In genomic region chr16:66610111-66610820, GRCh38 we compare ENCODE assay signal across 25 cellular contexts. TPM values are rescaled to one million over a fixed set of nuclear protein-coding genes. Genes with fewer than 3 reads are reported as not detected.
DNase-seq lines count a peak whose midpoint lies in the region; ATAC-seq, FAIRE-seq and TF ChIP-seq lines count a peak whose summit lies in the region.
"Had no signal": no experiment of that assay in that cellular context is flagged by ENCODE, and none has a peak within 500 bp of the region (broad histone marks: within the 10 kb centered on the region; RNA-seq: fewer than 3 reads in every experiment).

No MANE protein-coding gene starts in this region.

- no peak overlapping the region for H4K91ac ChIP-seq in neuronal stem cell (ENCODE audit: low read depth, low read length, poor library complexity)

- DNase-seq in activated CD8-positive, alpha-beta T cell treated with anti-CD3 and anti-CD28 coated beads, Interleukin-2, amount 10 ng/mL, durations not matched to agents 7 days and 5 days, result no peak
- DNase-seq in activated CD8-positive, alpha-beta T cell treated with anti-CD3 and anti-CD28 coated beads for 36 hours, result no peak
- DNase-seq in HTR-8/SVneo (ENCODE audit: insufficient read length, low spot score) (no peak), K562 (ENCODE audit: extremely low read depth in 1 of 4, low spot score in 3 of 4) (no peak), neuronal stem cell (ENCODE audit: low spot score) (no peak), urothelium cell line (ENCODE audit: low spot score) (no peak), SK-N-DZ (ENCODE audit: low spot score) (no peak)
- DNase-seq: activated CD4-positive, alpha-beta T cell treated with anti-CD3 and anti-CD28 coated beads, Interleukin-2, amount 50 U/mL, for 4 hours; activated naive CD4-positive, alpha-beta T cell treated with Interleukin-2 at 50 U/mL for 16 hours; Karpas-422; lower lobe of right lung; MV-4-11; NCI-H187; stimulated activated CD8-positive, alpha-beta memory T cell treated with anti-CD3 and anti-CD28 coated beads, Interleukin-4, amount 100 ng/mL, for 48 hours had no signal

- peaks cover 79% of the 10 kb centered on the region; the same call in 2 of the 3 replicates for H3K36me3 ChIP-seq in K562 (ENCODE audit: control insufficient read depth, insufficient read depth, low read length)
- H3K36me3 ChIP-seq in neuronal stem cell (replicated peaks in 1 of 2; ENCODE audit: control insufficient read depth in 2 of 2, insufficient read depth in 2 of 2, low read length in 2 of 2), result peaks cover 53 to 87% of the 10 kb centered on the region in 2 donors

- TF ChIP-seq CTCF in activated CD8-positive, alpha-beta T cell treated with anti-CD3 and anti-CD28 coated beads for 36 hours (IDR thresholded peaks at IDR 0.05), result no peak
- TF ChIP-seq CTCF in K562 (IDR thresholded peaks at IDR 0.05 in 2 of 3, conservative IDR thresholded peaks at IDR 0.05 in 1 of 3; ENCODE audit: insufficient read depth in 2 of 3, low read depth in 1 of 3, low read length in 3 of 3), result no peak

- peak overlapping the region in 1 of 2 experiments; percentile 45; a peak in 2 of 4 replicates for H3K9ac ChIP-seq in K562 (ENCODE audit: insufficient read depth in 1 of 2, low read depth in 2 of 2, low read length in 2 of 2)
- H3K9ac ChIP-seq in neuronal stem cell (ENCODE audit: low read depth, low read length, poor library complexity), result peak overlapping the region; percentile 34

- H2BK12ac ChIP-seq in neuronal stem cell (ENCODE audit: low read length), result no peak overlapping the region

- H3K4me1 ChIP-seq in K562 (replicated peaks in 1 of 2; ENCODE audit: control insufficient read depth in 2 of 2, insufficient read depth in 2 of 2, low read length in 2 of 2), result peaks cover 19 to 36% of the 10 kb centered on the region in 2 experiments
- peaks cover 12 to 16% of the 10 kb centered on the region in 2 donors for H3K4me1 ChIP-seq in neuronal stem cell (ENCODE audit: control insufficient read depth in 2 of 2, insufficient read depth in 1 of 2, low read depth in 1 of 2, low read length in 2 of 2)
- H3K4me1 ChIP-seq: prostate gland had no signal

- peaks cover 4% of the 10 kb centered on the region; the same call in 1 of the 2 replicates for H4K20me1 ChIP-seq in K562 (replicated peaks; ENCODE audit: control insufficient read depth, insufficient read depth, low read length)

- H3K9me3 Mint-ChIP-seq in activated CD8-positive, alpha-beta T cell treated with anti-CD3 and anti-CD28 coated beads, Interleukin-2, amount 10 ng/mL, durations not matched to agents 7 days and 5 days (ENCODE audit: insufficient read depth), result no peaks in the 10 kb centered on the region
- H3K9me3 Mint-ChIP-seq in activated CD8-positive, alpha-beta T cell treated with anti-CD3 and anti-CD28 coated beads for 36 hours, result no peaks in the 10 kb centered on the region
- H3K9me3 Mint-ChIP-seq: T-helper 2 cell treated with Interferon-gamma antibody and Interleukin-4, amounts not matched to agents 5 μg/mL and 100 μg/mL, for 36 hours had no signal

- H4K8ac ChIP-seq in neuronal stem cell (ENCODE audit: low read depth, low read length), result no peak overlapping the region

- H3K27ac ChIP-seq in K562 (ENCODE audit: extremely low read depth, low read depth, low read length) (no peak overlapping the region), neuronal stem cell (replicated peaks; ENCODE audit: low read length) (no peak overlapping the region)
- H3K27ac ChIP-seq: ascending aorta, lower lobe of right lung, prostate gland had no signal

- no peak overlapping the region for H2AK5ac ChIP-seq in neuronal stem cell (ENCODE audit: low read depth, low read length)

- no peak overlapping the region for H2BK15ac ChIP-seq in neuronal stem cell (ENCODE audit: low read length)

- FAIRE-seq in HTR-8/SVneo (lab: Jason Lieb, UNC) (peak; percentile 63), K562 (lab: Jason Lieb, UNC) (no peak), urothelium cell line (lab: Jason Lieb, UNC) (no peak)
- FAIRE-seq: A549, GM12878, H54 had no signal

- no peaks in the 10 kb centered on the region for H3K9me1 ChIP-seq in K562 (ENCODE audit: control insufficient read depth, insufficient read depth, low read length)

- no peak for TF ChIP-seq EP300 in K562 (IDR thresholded peaks at IDR 0.05; ENCODE audit: low read length)

- peaks cover 28% of the 10 kb centered on the region for H3K79me1 ChIP-seq in neuronal stem cell (ENCODE audit: low read depth, low read length)

- intact Hi-C loops in activated CD8-positive, alpha-beta T cell treated with anti-CD3 and anti-CD28 coated beads for 36 hours (cut with micrococcal nuclease), result no loop called here
- intact Hi-C loops in K562 (cut with micrococcal nuclease), result no loop called here

- H3K4me3 ChIP-seq in K562 (no peak overlapping the region), neuronal stem cell (ENCODE audit: low read length in 2 of 2) (no peak overlapping the region)
- H3K4me3 ChIP-seq: A549, ascending aorta, dorsolateral prefrontal cortex, GM12878, lower lobe of right lung, prostate gland had no signal

- peak overlapping the region; percentile 47 for H3K23ac ChIP-seq in neuronal stem cell (ENCODE audit: low read depth, low read length, poor library complexity)

- ATAC-seq in activated CD8-positive, alpha-beta T cell treated with anti-CD3 and anti-CD28 coated beads, Interleukin-2, amount 10 ng/mL, durations not matched to agents 7 days and 5 days, result no peak
- no peak for ATAC-seq in activated CD8-positive, alpha-beta T cell treated with anti-CD3 and anti-CD28 coated beads for 36 hours
- ATAC-seq in K562 (no peak), GM18868 (IDR thresholded peaks at IDR 0.05; ENCODE audit: unreplicated experiment) (no peak)
- ATAC-seq: A549, GM12878, lower lobe of right lung had no signal

- H3K4me2 ChIP-seq in K562 (ENCODE audit: insufficient read depth, low read length), result no peak overlapping the region
- no peak overlapping the region for H3K4me2 ChIP-seq in neuronal stem cell (ENCODE audit: insufficient read depth, low read length, poor library complexity, severe bottlenecking)
- H3K4me2 ChIP-seq: A549 had no signal

- H2BK5ac ChIP-seq in neuronal stem cell (ENCODE audit: low read length), result no peak overlapping the region

- H3K36me3 Mint-ChIP-seq in activated CD8-positive, alpha-beta T cell treated with anti-CD3 and anti-CD28 coated beads, Interleukin-2, amount 10 ng/mL, durations not matched to agents 7 days and 5 days (ENCODE audit: low read depth), result peaks cover 62% of the 10 kb centered on the region
- H3K36me3 Mint-ChIP-seq in activated CD8-positive, alpha-beta T cell treated with anti-CD3 and anti-CD28 coated beads for 36 hours (ENCODE audit: low read depth), result peaks cover 28% of the 10 kb centered on the region

- no peak overlapping the region for H2BK120ac ChIP-seq in neuronal stem cell (ENCODE audit: low read depth, low read length)

- H3K4me3 Mint-ChIP-seq in activated CD8-positive, alpha-beta T cell treated with anti-CD3 and anti-CD28 coated beads, Interleukin-2, amount 10 ng/mL, durations not matched to agents 7 days and 5 days, result no peak overlapping the region
- no peak overlapping the region for H3K4me3 Mint-ChIP-seq in activated CD8-positive, alpha-beta T cell treated with anti-CD3 and anti-CD28 coated beads for 36 hours
- H3K4me3 Mint-ChIP-seq: T-helper 2 cell treated with Interferon-gamma antibody and Interleukin-4, amounts not matched to agents 5 μg/mL and 100 μg/mL, for 36 hours had no signal

- no peak overlapping the region for H3K14ac ChIP-seq in neuronal stem cell (ENCODE audit: low read length)

- POLR2A ChIA-PET in activated CD8-positive, alpha-beta T cell treated with anti-CD3 and anti-CD28 coated beads, Interleukin-2, amount 10 ng/mL, durations not matched to agents 7 days and 5 days (lab: Charles Lee), result no interaction called here
- POLR2A ChIA-PET in activated CD8-positive, alpha-beta T cell treated with anti-CD3 and anti-CD28 coated beads for 36 hours (lab: Charles Lee), result interaction anchor here (1.3 kb wide), 1 partner anchor 47 kb away, joined by 4 read pairs; no protein-coding TSS in a partner anchor
- POLR2A ChIA-PET in K562 (lab: Yijun Ruan, JAX), result interaction anchor here (0.9 to 1.6 kb wide), 4 partner anchors 10 to 25 kb away, joined by 3 to 5 read pairs (median 4); no protein-coding TSS in a partner anchor

- H3K27me3 Mint-ChIP-seq in activated CD8-positive, alpha-beta T cell treated with anti-CD3 and anti-CD28 coated beads, Interleukin-2, amount 10 ng/mL, durations not matched to agents 7 days and 5 days (ENCODE audit: low read depth), result no peaks in the 10 kb centered on the region
- H3K27me3 Mint-ChIP-seq in activated CD8-positive, alpha-beta T cell treated with anti-CD3 and anti-CD28 coated beads for 36 hours, result no peaks in the 10 kb centered on the region

- in situ Hi-C loops in K562 (cut with MboI), result no loop called here

- TF ChIP-seq RAD21 in K562 (CRISPR knock-in tag; conservative IDR thresholded peaks at IDR 0.05 in 1 of 2, IDR thresholded peaks at IDR 0.05 in 1 of 2), result no peak

- peaks cover 32% of the 10 kb centered on the region for H3K4me1 Mint-ChIP-seq in activated CD8-positive, alpha-beta T cell treated with anti-CD3 and anti-CD28 coated beads, Interleukin-2, amount 10 ng/mL, durations not matched to agents 7 days and 5 days (ENCODE audit: low read depth)
- peaks cover 30% of the 10 kb centered on the region for H3K4me1 Mint-ChIP-seq in activated CD8-positive, alpha-beta T cell treated with anti-CD3 and anti-CD28 coated beads for 36 hours (ENCODE audit: low read depth)

- no TSS peak for BruUV-seq in K562 (replicated peaks; lab: Mats Ljungman, UMichigan)

- peak overlapping the region; percentile 55 for H3K27ac Mint-ChIP-seq in activated CD8-positive, alpha-beta T cell treated with anti-CD3 and anti-CD28 coated beads, Interleukin-2, amount 10 ng/mL, durations not matched to agents 7 days and 5 days
- no peak overlapping the region for H3K27ac Mint-ChIP-seq in activated CD8-positive, alpha-beta T cell treated with anti-CD3 and anti-CD28 coated beads for 36 hours
- H3K27ac Mint-ChIP-seq: T-helper 2 cell treated with Interferon-gamma antibody and Interleukin-4, amounts not matched to agents 5 μg/mL and 100 μg/mL, for 36 hours had no signal

- CTCF ChIA-PET in activated CD8-positive, alpha-beta T cell treated with anti-CD3 and anti-CD28 coated beads, Interleukin-2, amount 10 ng/mL, durations not matched to agents 7 days and 5 days (lab: Charles Lee), result interaction anchor here (3.1 to 4.4 kb wide), 3 partner anchors 41 to 204 kb away, joined by 29 to 48 read pairs (median 36); no protein-coding TSS in a partner anchor
- CTCF ChIA-PET in activated CD8-positive, alpha-beta T cell treated with anti-CD3 and anti-CD28 coated beads for 36 hours (lab: Charles Lee), result interaction anchor here (1.0 to 4.5 kb wide), 7 partner anchors 31 to 257 kb away, joined by 3 to 38 read pairs (median 6); partner anchors contain the start of genes CMTM1 and CMTM2
- CTCF ChIA-PET in K562 (lab: Yijun Ruan, JAX; ENCODE audit: low intra/inter-chr PET ratio), result interaction anchor here (0.7 kb wide), 1 partner anchor 258 kb away, joined by 3 read pairs; no protein-coding TSS in a partner anchor

- WGBS in K562 (ENCODE audit: insufficient coverage, low coverage, missing lambda C conversion rate), result 84% methylated on average over 13 of the region's 14 CpGs
- WGBS in neuronal stem cell (ENCODE audit: extremely low coverage in 2 of 2, insufficient read length in 2 of 2, insufficient replicate concordance in 1 of 2), 2 donors, result no CpG with 5 or more reads among the region's 14 CpGs

- TF ChIP-seq POLR2A in K562 (conservative IDR thresholded peaks at IDR 0.05), result no peak

- H3K4ac ChIP-seq in neuronal stem cell (ENCODE audit: low read length), result no peak overlapping the region

- H3K27me3 ChIP-seq in K562 (ENCODE audit: control insufficient read depth in 2 of 2, insufficient read depth in 2 of 2, low read length in 2 of 2) (no peaks in the 10 kb centered on the region), neuronal stem cell (ENCODE audit: control insufficient read depth in 3 of 3, insufficient read depth in 3 of 3, low read depth in 1 of 3, low read length in 3 of 3) (no peaks in the 10 kb centered on the region)
- H3K27me3 ChIP-seq: ascending aorta, dorsolateral prefrontal cortex had no signal

- H3K9me3 ChIP-seq in K562 (replicated peaks; ENCODE audit: control insufficient read depth, insufficient read depth, low read depth, low read length) (no peaks in the 10 kb centered on the region), neuronal stem cell (replicated peaks in 1 of 2; ENCODE audit: control insufficient read depth in 2 of 2, insufficient read depth in 1 of 2, low read depth in 1 of 2, low read length in 2 of 2) (peaks cover 11 to 18% of the 10 kb centered on the region in 2 donors)
- H3K9me3 ChIP-seq: A549, ascending aorta, lower lobe of right lung, prostate gland had no signal

- H2AFZ ChIP-seq in K562 (ENCODE audit: low read depth, low read length), result no peak overlapping the region
- H2AFZ ChIP-seq in neuronal stem cell (ENCODE audit: low read length), result no peak overlapping the region

- peaks cover 12% of the 10 kb centered on the region for H3K79me2 ChIP-seq in K562 (ENCODE audit: control insufficient read depth, insufficient read depth, low read length)

- no peak overlapping the region for H3K18ac ChIP-seq in neuronal stem cell (ENCODE audit: low read length)

RNA-seq across cellular contexts. Expression of gene CMTM3, which starts 5.8 kb away (rescaled TPM):
- 100 to 1,000 TPM; 102 to 104 TPM for total RNA-seq in activated CD8-positive, alpha-beta T cell treated with anti-CD3 and anti-CD28 coated beads, Interleukin-2, amount 10 ng/mL, durations not matched to agents 7 days and 5 days
- total RNA-seq in activated CD8-positive, alpha-beta T cell treated with anti-CD3 and anti-CD28 coated beads for 36 hours, result 10 to 100 TPM; 48.0 to 49.4 TPM
- total RNA-seq in K562 (2011; cell fraction: chromatin; rRNA removed; ENCODE audit: low replicate concordance), result 14.6 and 32.5 TPM in 2 replicates
- 29.5 and 37.2 TPM in 2 replicates for total RNA-seq in K562 (2011; cell fraction: nucleolus; rRNA removed)
- 28.2 and 47.6 TPM in 2 replicates for total RNA-seq in K562 (2011; cell fraction: nucleoplasm; rRNA removed)
- total RNA-seq in K562 (2014; rRNA removed) (12.9 and 18.3 TPM in 2 replicates), K562 (2014; rRNA removed; fragmentation: Illumina TruSeq; extraction: Trizol) (13.1 and 13.4 TPM in 2 replicates), K562 (2015; rRNA removed; fragmentation: Illumina TruSeq; extraction: Trizol) (15.8 and 17.5 TPM in 2 replicates), K562 (2021) (33.4 and 34.5 TPM in 2 replicates)
- polyA plus RNA-seq in K562 (2011; rRNA removed) (24.5 and 24.7 TPM in 2 replicates), K562 (2014; fragmentation: Illumina TruSeq; extraction: Trizol) (29.1 and 29.8 TPM in 2 replicates), K562 (2014; fragmentation: Nextera tagmentation; extraction: Ambion mirVana) (1 to 10 TPM; 4.6 to 8.3 TPM), K562 (2014; rRNA removed) (28.2 and 29.9 TPM in 2 replicates)
- polyA plus RNA-seq in K562 (2011; cell fraction: cytosol; rRNA removed), result 26.9 and 52.8 TPM in 2 replicates
- polyA plus RNA-seq in K562 (2011; cell fraction: nucleus; rRNA removed), result 16.3 and 19.8 TPM in 2 replicates
- polyA plus RNA-seq in K562 (2012), result 27.1 and 39.9 TPM in 2 replicates
- polyA minus RNA-seq in K562 (2011; rRNA and poly(A)+ RNA removed), result 8.2 and 14.0 TPM in 2 replicates
- polyA minus RNA-seq in K562 (2011; cell fraction: cytosol; rRNA and poly(A)+ RNA removed), result 10.8 and 12.8 TPM in 2 replicates
- polyA minus RNA-seq in K562 (2011; cell fraction: nucleus; rRNA and poly(A)+ RNA removed), result 6.7 and 7.3 TPM in 2 replicates
- polyA plus RNA-seq in neuronal stem cell (2013, experiment 1 of 2), result 92.9 TPM
- 91.8 TPM for polyA plus RNA-seq in neuronal stem cell (2013, experiment 2 of 2)
- polyA plus RNA-seq in SK-N-DZ (2014; cell fraction: cytosol; rRNA removed), result 31.7 and 31.9 TPM in 2 replicates
- 19.2 and 24.7 TPM in 2 replicates for polyA plus RNA-seq in SK-N-DZ (2014; cell fraction: nucleus; rRNA removed)

RNA-seq across cellular contexts. Expression of gene CMTM2, which starts 31.0 kb away (rescaled TPM):
- under 1 TPM; 0.68 to 0.82 TPM for total RNA-seq in activated CD8-positive, alpha-beta T cell treated with anti-CD3 and anti-CD28 coated beads, Interleukin-2, amount 10 ng/mL, durations not matched to agents 7 days and 5 days
- total RNA-seq in activated CD8-positive, alpha-beta T cell treated with anti-CD3 and anti-CD28 coated beads for 36 hours, result under 1 TPM in 1 of 2 experiments, not detected in 1; 0.29 TPM
- not detected in 2 replicates for total RNA-seq in K562 (2011; cell fraction: chromatin; rRNA removed; ENCODE audit: low replicate concordance)
- 0.39 TPM in 1 of 2 replicates, not detected in the other for total RNA-seq in K562 (2011; cell fraction: nucleolus; rRNA removed)
- not detected in 2 replicates for total RNA-seq in K562 (2011; cell fraction: nucleoplasm; rRNA removed)
- total RNA-seq in K562 (2014; rRNA removed) (not detected in 2 replicates), K562 (2014; rRNA removed; fragmentation: Illumina TruSeq; extraction: Trizol) (not detected in 2 replicates), K562 (2015; rRNA removed; fragmentation: Illumina TruSeq; extraction: Trizol) (not detected in 2 replicates), K562 (2021) (not detected in 2 replicates)
- polyA plus RNA-seq in K562 (2011; rRNA removed) (not detected in 2 replicates), K562 (2014; fragmentation: Illumina TruSeq; extraction: Trizol) (not detected in 2 replicates), K562 (2014; fragmentation: Nextera tagmentation; extraction: Ambion mirVana) (not detected), K562 (2014; rRNA removed) (not detected in 2 replicates)
- polyA plus RNA-seq in K562 (2011; cell fraction: cytosol; rRNA removed), result 0.31 TPM in 1 of 2 replicates, not detected in the other
- polyA plus RNA-seq in K562 (2011; cell fraction: nucleus; rRNA removed), result 0.11 TPM in 1 of 2 replicates, not detected in the other
- polyA plus RNA-seq in K562 (2012), result 0.17 TPM in 1 of 2 replicates, not detected in the other
- not detected in 2 replicates for polyA minus RNA-seq in K562 (2011; rRNA and poly(A)+ RNA removed)
- polyA minus RNA-seq in K562 (2011; cell fraction: cytosol; rRNA and poly(A)+ RNA removed), result not detected in 2 replicates
- polyA minus RNA-seq in K562 (2011; cell fraction: nucleus; rRNA and poly(A)+ RNA removed), result not detected in 2 replicates
- 0.20 TPM for polyA plus RNA-seq in neuronal stem cell (2013, experiment 1 of 2)
- 0.08 TPM for polyA plus RNA-seq in neuronal stem cell (2013, experiment 2 of 2)
- not detected in 2 replicates for polyA plus RNA-seq in SK-N-DZ (2014; cell fraction: cytosol; rRNA removed)
- not detected in 2 replicates for polyA plus RNA-seq in SK-N-DZ (2014; cell fraction: nucleus; rRNA removed)
- total RNA-seq: ascending aorta, glomerular endothelial cell, subcutaneous adipose tissue, ureter had no signal

RNA-seq across cellular contexts. Expression of gene CMTM1, which starts 44.0 kb away (rescaled TPM):
- 10 to 100 TPM; 13.6 to 15.0 TPM for total RNA-seq in activated CD8-positive, alpha-beta T cell treated with anti-CD3 and anti-CD28 coated beads, Interleukin-2, amount 10 ng/mL, durations not matched to agents 7 days and 5 days
- 1 to 10 TPM; 5.4 to 6.2 TPM for total RNA-seq in activated CD8-positive, alpha-beta T cell treated with anti-CD3 and anti-CD28 coated beads for 36 hours
- total RNA-seq in K562 (2011; cell fraction: chromatin; rRNA removed; ENCODE audit: low replicate concordance), result 1.5 and 1.6 TPM in 2 replicates
- total RNA-seq in K562 (2011; cell fraction: nucleolus; rRNA removed), result 2.0 and 3.3 TPM in 2 replicates
- total RNA-seq in K562 (2011; cell fraction: nucleoplasm; rRNA removed), result 1.9 and 2.7 TPM in 2 replicates
- total RNA-seq in K562 (2014; rRNA removed), result 1.1 and 1.9 TPM in 2 replicates
- total RNA-seq in K562 (2014; rRNA removed; fragmentation: Illumina TruSeq; extraction: Trizol), result 0.22 and 0.40 TPM in 2 replicates
- 2.3 and 2.6 TPM in 2 replicates for total RNA-seq in K562 (2015; rRNA removed; fragmentation: Illumina TruSeq; extraction: Trizol)
- 2.4 and 2.7 TPM in 2 replicates for total RNA-seq in K562 (2021)
- polyA plus RNA-seq in K562 (2011; rRNA removed), result 0.92 and 1.2 TPM in 2 replicates
- polyA plus RNA-seq in K562 (2011; cell fraction: cytosol; rRNA removed), result 0.86 and 2.9 TPM in 2 replicates
- polyA plus RNA-seq in K562 (2011; cell fraction: nucleus; rRNA removed), result 1.2 and 3.4 TPM in 2 replicates
- polyA plus RNA-seq in K562 (2012), result 3.1 and 3.8 TPM in 2 replicates
- 0.25 and 0.93 TPM in 2 replicates for polyA plus RNA-seq in K562 (2014; fragmentation: Illumina TruSeq; extraction: Trizol)
- not detected for polyA plus RNA-seq in K562 (2014; fragmentation: Nextera tagmentation; extraction: Ambion mirVana)
- 0.30 and 0.51 TPM in 2 replicates for polyA plus RNA-seq in K562 (2014; rRNA removed)
- 0.30 and 0.77 TPM in 2 replicates for polyA minus RNA-seq in K562 (2011; rRNA and poly(A)+ RNA removed)
- 2.7 TPM in 1 of 2 replicates, not detected in the other for polyA minus RNA-seq in K562 (2011; cell fraction: cytosol; rRNA and poly(A)+ RNA removed)
- polyA minus RNA-seq in K562 (2011; cell fraction: nucleus; rRNA and poly(A)+ RNA removed), result 1.00 and 2.4 TPM in 2 replicates
- polyA plus RNA-seq in neuronal stem cell (2013, experiment 1 of 2), result 3.8 TPM
- 4.4 TPM for polyA plus RNA-seq in neuronal stem cell (2013, experiment 2 of 2)
- 0.33 and 0.59 TPM in 2 replicates for polyA plus RNA-seq in SK-N-DZ (2014; cell fraction: cytosol; rRNA removed)
- 0.73 TPM in 1 of 2 replicates, not detected in the other for polyA plus RNA-seq in SK-N-DZ (2014; cell fraction: nucleus; rRNA removed)
- total RNA-seq: ascending aorta had no signal

RNA-seq across cellular contexts. Expression of gene CKLF, which starts 57.9 kb away (rescaled TPM):
- 100 to 1,000 TPM; 137 to 139 TPM for total RNA-seq in activated CD8-positive, alpha-beta T cell treated with anti-CD3 and anti-CD28 coated beads, Interleukin-2, amount 10 ng/mL, durations not matched to agents 7 days and 5 days
- 10 to 100 TPM; 99.0 to 99.7 TPM for total RNA-seq in activated CD8-positive, alpha-beta T cell treated with anti-CD3 and anti-CD28 coated beads for 36 hours
- 37.1 and 42.1 TPM in 2 replicates for total RNA-seq in K562 (2011; cell fraction: chromatin; rRNA removed; ENCODE audit: low replicate concordance)
- total RNA-seq in K562 (2011; cell fraction: nucleolus; rRNA removed), result 64.2 and 67.9 TPM in 2 replicates
- total RNA-seq in K562 (2011; cell fraction: nucleoplasm; rRNA removed), result 81.1 and 85.6 TPM in 2 replicates
- total RNA-seq in K562 (2014; rRNA removed), result 99.8 and 113 TPM in 2 replicates
- total RNA-seq in K562 (2014; rRNA removed; fragmentation: Illumina TruSeq; extraction: Trizol), result 89.8 and 91.5 TPM in 2 replicates
- total RNA-seq in K562 (2015; rRNA removed; fragmentation: Illumina TruSeq; extraction: Trizol), result 93.6 and 111 TPM in 2 replicates
- 84.8 and 91.1 TPM in 2 replicates for total RNA-seq in K562 (2021)
- polyA plus RNA-seq in K562 (2011; rRNA removed), result 120 and 126 TPM in 2 replicates
- 170 and 189 TPM in 2 replicates for polyA plus RNA-seq in K562 (2011; cell fraction: cytosol; rRNA removed)
- polyA plus RNA-seq in K562 (2011; cell fraction: nucleus; rRNA removed), result 53.4 and 65.8 TPM in 2 replicates
- 128 and 163 TPM in 2 replicates for polyA plus RNA-seq in K562 (2012)
- 118 and 123 TPM in 2 replicates for polyA plus RNA-seq in K562 (2014; fragmentation: Illumina TruSeq; extraction: Trizol)
- polyA plus RNA-seq in K562 (2014; fragmentation: Nextera tagmentation; extraction: Ambion mirVana), result 100 to 1,000 TPM; 305 to 322 TPM
- polyA plus RNA-seq in K562 (2014; rRNA removed), result 147 and 173 TPM in 2 replicates
- polyA minus RNA-seq in K562 (2011; rRNA and poly(A)+ RNA removed), result 32.1 and 36.2 TPM in 2 replicates
- polyA minus RNA-seq in K562 (2011; cell fraction: cytosol; rRNA and poly(A)+ RNA removed), result 24.0 and 27.7 TPM in 2 replicates
- polyA minus RNA-seq in K562 (2011; cell fraction: nucleus; rRNA and poly(A)+ RNA removed), result 6.9 and 18.0 TPM in 2 replicates
- polyA plus RNA-seq in neuronal stem cell (2013, experiment 1 of 2), result 37.5 TPM
- 41.1 TPM for polyA plus RNA-seq in neuronal stem cell (2013, experiment 2 of 2)
- polyA plus RNA-seq in SK-N-DZ (2014; cell fraction: cytosol; rRNA removed), result 106 and 115 TPM in 2 replicates
- polyA plus RNA-seq in SK-N-DZ (2014; cell fraction: nucleus; rRNA removed), result 51.4 and 54.9 TPM in 2 replicates
- total RNA-seq: ascending aorta had no signal
